ENCODE assay signal across 7 cellular contexts in the genomic region with DNA sequence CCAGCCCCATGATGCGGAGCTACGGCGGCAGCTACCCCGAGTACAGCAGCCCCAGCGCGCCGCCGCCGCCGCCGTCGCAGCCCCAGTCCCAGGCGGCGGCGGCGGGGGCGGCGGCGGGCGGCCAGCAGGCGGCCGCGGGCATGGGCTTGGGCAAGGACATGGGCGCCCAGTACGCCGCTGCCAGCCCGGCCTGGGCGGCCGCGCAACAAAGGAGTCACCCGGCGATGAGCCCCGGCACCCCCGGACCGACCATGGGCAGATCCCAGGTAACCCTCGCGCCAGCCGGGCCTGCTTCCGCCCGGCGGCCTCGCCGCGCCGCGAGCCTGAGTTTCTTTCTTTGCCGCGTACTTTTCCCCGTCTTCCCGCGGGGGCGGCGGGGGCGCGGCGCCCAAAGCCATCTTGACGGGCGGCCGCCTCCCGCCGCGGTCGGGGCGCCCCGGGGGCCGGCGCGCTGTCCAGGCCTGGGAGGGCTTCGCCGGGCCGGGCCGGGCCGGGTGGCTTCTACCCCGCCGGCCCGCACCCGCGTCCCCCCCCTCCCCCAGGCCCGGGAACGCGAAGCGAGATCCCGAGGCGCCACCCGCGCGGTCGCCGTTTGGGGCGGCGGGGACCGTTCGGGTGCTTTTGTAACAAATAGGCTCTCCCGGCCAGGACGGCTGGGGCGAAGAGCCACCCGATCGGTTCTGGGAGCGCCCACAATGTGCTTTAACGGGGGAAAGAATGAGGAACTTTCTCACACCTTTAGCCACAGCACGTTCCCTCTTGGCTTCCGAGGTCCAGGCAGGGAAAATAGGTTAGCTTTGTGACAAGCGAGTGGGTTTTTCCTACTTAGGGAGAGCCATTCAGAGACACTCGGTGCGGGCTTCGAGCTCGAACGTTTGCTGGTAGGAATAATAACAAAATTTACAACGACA. TPM values are rescaled to one million over a fixed set of nuclear protein-coding genes. Genes with fewer than 3 reads are reported as not detected.
DNase-seq lines count a peak whose midpoint lies in the region; ATAC-seq and TF ChIP-seq lines count a peak whose summit lies in the region.

No MANE protein-coding gene starts in this region.

- TF ChIP-seq CTCF in LNCaP clone FGC (IDR thresholded peaks at IDR 0.05; ENCODE audit: control insufficient read depth, extremely low read depth, insufficient read depth) = no peak

- no peak for ATAC-seq in GM18505 (IDR thresholded peaks at IDR 0.05; ENCODE audit: unreplicated experiment)
- ATAC-seq in activated CD4-positive, alpha-beta T cell treated with anti-CD3 and anti-CD28 coated beads for 36 hours = peak; percentile 10
- no peak for ATAC-seq in HG03571 (IDR thresholded peaks at IDR 0.05; ENCODE audit: unreplicated experiment)

- peaks cover 2% of the 10 kb centered on the region for H3K36me3 Mint-ChIP-seq in activated CD4-positive, alpha-beta T cell treated with anti-CD3 and anti-CD28 coated beads for 36 hours (ENCODE audit: low read depth)
- H3K36me3 Mint-ChIP-seq in dendritic cell treated with granulocyte-macrophage colony-stimulating factor and Interleukin-4, amounts not matched to agents 40 ng/mL and 50 ng/mL, for 4 days (ENCODE audit: low read depth) = peaks cover 7% of the 10 kb centered on the region

- H3K4me3 ChIP-seq in LNCaP clone FGC (ENCODE audit: low read depth, low read length) = peak overlapping the region; percentile 59

- DNase-seq in LNCaP clone FGC (ENCODE audit: low read depth) (no peak), lung microvascular endothelial cell (ENCODE audit: low read depth in 2 of 2) (peak; percentile 38 to 42)
- DNase-seq in activated CD4-positive, alpha-beta T cell treated with anti-CD3 and anti-CD28 coated beads for 36 hours = peak; percentile 78
- peak in 2 of 3 donors; percentile 33 to 50 for DNase-seq in stimulated activated CD4-positive, alpha-beta T cell treated with anti-CD3 and anti-CD28 coated beads, TNF-alpha, amount 100 ng/mL, for 48 hours (ENCODE audit: low read depth in 3 of 3)

- CTCF ChIA-PET in activated CD4-positive, alpha-beta T cell treated with anti-CD3 and anti-CD28 coated beads for 36 hours (lab: Charles Lee) = interaction anchor here (0.7 to 1.9 kb wide), 3 partner anchors 10 to 267 kb away, joined by 3 to 8 read pairs (median 4); no protein-coding TSS in a partner anchor

- H3K27ac Mint-ChIP-seq in activated CD4-positive, alpha-beta T cell treated with anti-CD3 and anti-CD28 coated beads for 36 hours = peak overlapping the region; percentile 85
- peak overlapping the region; percentile 97 for H3K27ac Mint-ChIP-seq in dendritic cell treated with granulocyte-macrophage colony-stimulating factor and Interleukin-4, amounts not matched to agents 40 ng/mL and 50 ng/mL, for 4 days

- no peaks in the 10 kb centered on the region for H3K9me3 Mint-ChIP-seq in activated CD4-positive, alpha-beta T cell treated with anti-CD3 and anti-CD28 coated beads for 36 hours (ENCODE audit: low read depth)
- H3K9me3 Mint-ChIP-seq in dendritic cell treated with granulocyte-macrophage colony-stimulating factor and Interleukin-4, amounts not matched to agents 40 ng/mL and 50 ng/mL, for 4 days = no peaks in the 10 kb centered on the region

- no peaks in the 10 kb centered on the region for H3K27me3 Mint-ChIP-seq in activated CD4-positive, alpha-beta T cell treated with anti-CD3 and anti-CD28 coated beads for 36 hours
- peaks cover 6% of the 10 kb centered on the region for H3K27me3 Mint-ChIP-seq in dendritic cell treated with granulocyte-macrophage colony-stimulating factor and Interleukin-4, amounts not matched to agents 40 ng/mL and 50 ng/mL, for 4 days

- H3K4me3 Mint-ChIP-seq in activated CD4-positive, alpha-beta T cell treated with anti-CD3 and anti-CD28 coated beads for 36 hours = peak overlapping the region; percentile 82
- peak overlapping the region; percentile 83 for H3K4me3 Mint-ChIP-seq in dendritic cell treated with granulocyte-macrophage colony-stimulating factor and Interleukin-4, amounts not matched to agents 40 ng/mL and 50 ng/mL, for 4 days

- intact Hi-C loops in activated CD4-positive, alpha-beta T cell treated with anti-CD3 and anti-CD28 coated beads for 36 hours (cut with DNase I, micrococcal nuclease) = loop anchor here (1.0 to 10.0 kb wide), 17 partner anchors 12 to 1865 kb away; a partner anchor contains a TSS
- intact Hi-C loops in dendritic cell treated with granulocyte-macrophage colony-stimulating factor and Interleukin-4, amounts not matched to agents 40 ng/mL and 50 ng/mL, for 4 days (cut with micrococcal nuclease) = loop anchor here (2.0 to 5.0 kb wide), 2 partner anchors 241 to 1467 kb away; a partner anchor contains a TSS

- TF ChIP-seq POLR2A in GM18505 (IDR thresholded peaks at IDR 0.05; ENCODE audit: borderline replicate concordance, extremely low read depth, insufficient read depth, insufficient read length) = peak; percentile 62

- H3K4me1 Mint-ChIP-seq in activated CD4-positive, alpha-beta T cell treated with anti-CD3 and anti-CD28 coated beads for 36 hours = peaks cover 27% of the 10 kb centered on the region
- H3K4me1 Mint-ChIP-seq in dendritic cell treated with granulocyte-macrophage colony-stimulating factor and Interleukin-4, amounts not matched to agents 40 ng/mL and 50 ng/mL, for 4 days (ENCODE audit: low read depth) = peaks cover 39% of the 10 kb centered on the region

- POLR2A ChIA-PET in activated CD4-positive, alpha-beta T cell treated with anti-CD3 and anti-CD28 coated beads for 36 hours (lab: Charles Lee) = interaction anchor here (0.6 to 2.0 kb wide), 8 partner anchors 9 to 1608 kb away, joined by 3 to 4 read pairs (median 3); no protein-coding TSS in a partner anchor

RNA-seq across cellular contexts. Expression of a gene that starts 2.3 kb away (rescaled TPM):
- total RNA-seq in activated CD4-positive, alpha-beta T cell treated with anti-CD3 and anti-CD28 coated beads for 36 hours = 10 to 100 TPM; 42.2 to 53.6 TPM
- 22.7 and 33.1 TPM in 2 replicates for total RNA-seq in lung microvascular endothelial cell
